ENCODE assay signal across 14 cellular contexts in genomic region chr2:135299165-135299564, GRCh38.
"Had no signal": no experiment of that assay in that cellular context is flagged by ENCODE, and none has a peak within 500 bp of the region (broad histone marks: within the 10 kb centered on the region; RNA-seq: fewer than 3 reads in every experiment).

No MANE protein-coding gene starts in this region.

- H3K27me3 Mint-ChIP-seq: memory B cell; natural killer cell treated with Interleukin-12 subunit alpha and Interleukin-12 subunit beta and Interleukin-15 and Interleukin-18, amount 100 ng/mL, for 72 hours; stimulated activated memory B cell treated with anti-CD40 and anti-IgM and Interleukin-4, amounts not matched to agents 10 μg/mL and 1 μg/mL and 100 μg/mL, for 72 hours had no signal

- DNase-seq: activated CD4-positive, CD25-positive, alpha-beta regulatory T cell treated with anti-CD3 and anti-CD28 coated beads, Interleukin-2, amount 50 U/mL, for 72 hours; activated naive CD4-positive, alpha-beta T cell treated with anti-CD3 and anti-CD28 coated beads for 36 hours; dorsolateral prefrontal cortex; hippocampal formation; left ventricle myocardium inferior; nucleus accumbens; stimulated activated CD4-positive, alpha-beta T cell treated with anti-CD3 and anti-CD28 coated beads, Interleukin-2, amount 100 ng/mL, for 48 hours; tibial artery; uterus had no signal

- ATAC-seq: stimulated activated memory B cell treated with anti-CD40 and anti-IgM and Interleukin-4, amounts not matched to agents 10 μg/mL and 1 μg/mL and 100 μg/mL, for 72 hours had no signal

- H3K4me3 Mint-ChIP-seq: activated naive CD4-positive, alpha-beta T cell treated with anti-CD3 and anti-CD28 coated beads for 36 hours; memory B cell; natural killer cell treated with Interleukin-12 subunit alpha and Interleukin-12 subunit beta and Interleukin-15 and Interleukin-18, amount 100 ng/mL, for 72 hours; stimulated activated memory B cell treated with anti-CD40 and anti-IgM and Interleukin-4, amounts not matched to agents 10 μg/mL and 1 μg/mL and 100 μg/mL, for 72 hours had no signal

- H3K4me3 ChIP-seq: ascending aorta, dorsolateral prefrontal cortex, esophagus muscularis mucosa, left ventricle myocardium inferior, tibial artery, uterus had no signal

- H3K27ac Mint-ChIP-seq: activated naive CD4-positive, alpha-beta T cell treated with anti-CD3 and anti-CD28 coated beads for 36 hours; memory B cell; natural killer cell treated with Interleukin-12 subunit alpha and Interleukin-12 subunit beta and Interleukin-15 and Interleukin-18, amount 100 ng/mL, for 72 hours; stimulated activated memory B cell treated with anti-CD40 and anti-IgM and Interleukin-4, amounts not matched to agents 10 μg/mL and 1 μg/mL and 100 μg/mL, for 72 hours had no signal

- H3K4me1 Mint-ChIP-seq: memory B cell; stimulated activated memory B cell treated with anti-CD40 and anti-IgM and Interleukin-4, amounts not matched to agents 10 μg/mL and 1 μg/mL and 100 μg/mL, for 72 hours had no signal
